ENCODE assay signal across 22 cellular contexts in the genomic region with DNA sequence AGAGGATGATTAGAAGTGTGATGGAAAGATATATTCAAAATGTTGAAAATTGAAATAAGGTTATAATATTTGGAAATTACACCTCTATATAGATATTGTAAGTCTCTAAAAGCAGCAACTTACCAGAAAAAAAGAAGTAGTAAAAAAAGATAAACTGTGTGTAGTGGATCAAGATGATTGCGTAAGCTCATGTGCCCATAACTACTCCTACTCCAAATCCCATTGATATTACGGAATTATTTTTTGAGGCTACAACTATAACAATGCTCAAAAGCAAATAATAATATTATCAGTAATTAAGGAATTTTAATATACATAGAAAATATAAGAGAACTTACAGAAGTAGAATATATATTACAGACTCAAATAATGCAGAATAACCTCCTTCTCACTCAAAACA. TPM values are rescaled to one million over a fixed set of nuclear protein-coding genes. Genes with fewer than 3 reads are reported as not detected.
"Had no signal": no experiment of that assay in that cellular context is flagged by ENCODE, and none has a peak within 500 bp of the region (broad histone marks: within the 10 kb centered on the region; RNA-seq: fewer than 3 reads in every experiment).

No MANE protein-coding gene starts in this region.

- H3K27ac ChIP-seq: KMS-11, RWPE1 had no signal

- ATAC-seq: Panc1, PC-3, T-cell had no signal

- H3K9me3 ChIP-seq: SK-N-SH had no signal

- H3K4me2 ChIP-seq: KMS-11, SK-N-SH had no signal

- H3K9ac ChIP-seq: KMS-11, SK-N-SH had no signal

- DNase-seq: Kasumi-1, MM.1S, NCI-H1092 treated with DMSO at 0.1 percent for 48 hours, NCI-H1436, NCI-H187, NCI-H2029, NCI-H2081 treated with DMSO at 0.1 percent for 48 hours, NCI-H2171, NCI-H226, NCI-H446, NCI-H510A, NCI-H524 treated with DMSO at 0.1 percent for 48 hours, NCI-H69, NCI-H774, PC-3, SHP77, SK-N-SH, SW 1271, T-cell had no signal

RNA-seq across cellular contexts. Expression of a gene that starts 33.6 kb away (rescaled TPM):
- total RNA-seq: PC-3 had no signal
